ENCODE assay signal across 1 cellular context in genomic region chr12:54571857-54572195, GRCh38.
TF ChIP-seq lines count a peak whose summit lies in the region.

No MANE protein-coding gene starts in this region.

TF ChIP-seq in H1, 55 proteins besides CTCF, POLR2A, EP300 and RAD21:
- TF ChIP-seq TCF12 (IDR thresholded peaks at IDR 0.05; ENCODE audit: low read depth, low read length) (no peak), CREB1 (IDR thresholded peaks at IDR 0.05) (no peak), TAF1 (IDR thresholded peaks at IDR 0.05; ENCODE audit: low read depth, low read length) (no peak), POU5F1 (IDR thresholded peaks at IDR 0.05; ENCODE audit: low read depth, low read length) (no peak), MAFK (IDR thresholded peaks at IDR 0.05; ENCODE audit: low read depth, low read length) (no peak), ATF2 (IDR thresholded peaks at IDR 0.05; ENCODE audit: low read length) (no peak), BCL11A (IDR thresholded peaks at IDR 0.05; ENCODE audit: low read depth in 2 of 2, low read length in 2 of 2) (no peak), SIX5 (IDR thresholded peaks at IDR 0.05; ENCODE audit: low read depth, low read length) (no peak), EZH2 (IDR thresholded peaks at IDR 0.05; ENCODE audit: low read depth, low read length, severe bottlenecking) (no peak), ASH2L (IDR thresholded peaks at IDR 0.05; ENCODE audit: low read length) (no peak), MAX (IDR thresholded peaks at IDR 0.05) (no peak)
